In the genomic region with DNA sequence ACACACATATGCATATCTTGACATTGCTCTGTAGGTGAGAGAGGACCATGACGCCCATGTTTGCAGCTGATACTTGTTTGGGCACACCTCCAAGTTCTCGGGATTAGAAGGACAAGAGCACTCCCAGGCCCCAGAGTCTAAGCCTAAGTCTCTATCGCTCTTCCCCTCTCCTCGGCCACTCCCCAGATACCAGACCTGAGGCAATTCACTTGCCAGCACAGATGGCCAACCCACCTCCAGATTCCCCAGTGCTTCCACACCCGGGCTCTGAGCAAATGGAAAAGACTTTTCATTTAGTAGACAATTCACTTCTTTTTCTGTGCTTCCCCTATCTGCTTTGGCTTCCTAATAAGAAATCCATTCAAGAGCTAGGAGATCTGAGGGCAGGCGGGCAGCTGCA, we compare ENCODE assay signal across 28 cellular contexts. TPM values are rescaled to one million over a fixed set of nuclear protein-coding genes. Genes with fewer than 3 reads are reported as not detected.
DNase-seq lines count a peak whose midpoint lies in the region; ATAC-seq, FAIRE-seq and TF ChIP-seq lines count a peak whose summit lies in the region.
"Had no signal": no experiment of that assay in that cellular context is flagged by ENCODE, and none has a peak within 500 bp of the region (broad histone marks: within the 10 kb centered on the region; RNA-seq: fewer than 3 reads in every experiment).

No MANE protein-coding gene starts in this region.

- no peaks in the 10 kb centered on the region for H3K79me1 ChIP-seq in neuronal stem cell (ENCODE audit: low read depth, low read length)

- H2AFZ ChIP-seq in Karpas-422 (ENCODE audit: low read length) (no peak overlapping the region), GM12878 (ENCODE audit: control insufficient read depth, low read depth, low read length) (no peak overlapping the region), neuronal stem cell (ENCODE audit: low read length) (no peak overlapping the region)
- H2AFZ ChIP-seq: GM23248 had no signal

- no peak for TF ChIP-seq CTCF in GM12878 (IDR thresholded peaks at IDR 0.05 in 2 of 3, conservative IDR thresholded peaks at IDR 0.05 in 1 of 3; ENCODE audit: control insufficient read depth in 2 of 3, extremely low read depth in 1 of 3, insufficient read depth in 1 of 3, low read depth in 3 of 3, low read length in 3 of 3)

- SMC1A ChIA-PET in GM12878 (lab: Charles Lee; ENCODE audit: uncharacterized antibody, unreplicated experiment): interaction anchor here (1.2 kb wide), 1 partner anchor 9 kb away, joined by 5 read pairs; no protein-coding TSS in a partner anchor

- no peak overlapping the region for H2BK15ac ChIP-seq in neuronal stem cell (ENCODE audit: low read length)

- peak overlapping the region; percentile 57 for H3K27ac ChIP-seq in Karpas-422 (ENCODE audit: low read length)
- H3K27ac ChIP-seq in GM12878 (ENCODE audit: control insufficient read depth, insufficient read depth): no peak overlapping the region
- no peak overlapping the region for H3K27ac ChIP-seq in neuronal stem cell (replicated peaks; ENCODE audit: low read length)
- H3K27ac ChIP-seq: A549, GM23248, KMS-11, RWPE1 had no signal

- H3K4me1 ChIP-seq in Karpas-422 (ENCODE audit: low read length): peaks cover 95% of the 10 kb centered on the region
- no peaks in the 10 kb centered on the region for H3K4me1 ChIP-seq in GM12878 (ENCODE audit: control insufficient read depth, insufficient read depth, low read length)
- H3K4me1 ChIP-seq in neuronal stem cell (ENCODE audit: control insufficient read depth in 2 of 2, insufficient read depth in 1 of 2, low read depth in 1 of 2, low read length in 2 of 2): no peaks in the 10 kb centered on the region
- H3K4me1 ChIP-seq: A549 had no signal

- RAD21 ChIA-PET in GM12878 (lab: Charles Lee; ENCODE audit: unreplicated experiment): interaction anchor here (1.5 kb wide), 1 partner anchor 97 kb away, joined by 3 read pairs; no protein-coding TSS in a partner anchor

- DNase-seq in DMS 273 treated with DMSO at 0.1 percent for 48 hours (lab: John Stamatoyannopoulos, UW) (peak; percentile 17), Karpas-422 (peak; percentile 46), GM12878 (ENCODE audit: low read depth, low spot score) (no peak), neuronal stem cell (ENCODE audit: low spot score) (no peak), NCI-H2029 treated with DMSO at 0.1 percent for 48 hours (lab: John Stamatoyannopoulos, UW) (no peak), GM03348 (ENCODE audit: low spot score) (no peak), SK-N-DZ (ENCODE audit: low spot score) (no peak)
- DNase-seq: C1 segment of cervical spinal cord; CD4-positive, alpha-beta memory T cell; COR-L47; DMS79 treated with DMSO at 0.1 percent for 48 hours; GM23248; H7; NCI-H1048; NCI-H1417; NCI-H1694; NCI-H2081; NCI-H345; NCI-H510A treated with DMSO at 0.1 percent for 48 hours; NCI-H774; SHP77; T-helper 1 cell had no signal

- ATAC-seq in GM12878 (no peak), GM18868 (IDR thresholded peaks at IDR 0.05; ENCODE audit: unreplicated experiment) (no peak)
- ATAC-seq: A549, Panc1 had no signal

- no peak overlapping the region for H2BK5ac ChIP-seq in neuronal stem cell (ENCODE audit: low read length)

- TSS peak; percentile 45 for BruUV-seq in GM12878 (replicated peaks; lab: Mats Ljungman, UMichigan)

- no peaks in the 10 kb centered on the region for H3K9me3 ChIP-seq in Karpas-422 (ENCODE audit: low read length)
- no peaks in the 10 kb centered on the region for H3K9me3 ChIP-seq in GM12878 (replicated peaks; ENCODE audit: control insufficient read depth, insufficient read depth, low read length)
- no peaks in the 10 kb centered on the region for H3K9me3 ChIP-seq in neuronal stem cell (replicated peaks in 1 of 2; ENCODE audit: control insufficient read depth in 2 of 2, insufficient read depth in 1 of 2, low read depth in 1 of 2, low read length in 2 of 2)
- H3K9me3 ChIP-seq: A549 had no signal

- no peaks in the 10 kb centered on the region for H3K27me3 ChIP-seq in Karpas-422 (ENCODE audit: low read length)
- H3K27me3 ChIP-seq in GM12878 (replicated peaks in 1 of 2; ENCODE audit: control insufficient read depth in 2 of 2, insufficient read depth in 2 of 2, low read length in 1 of 2): peaks cover 0 to 3% of the 10 kb centered on the region in 2 experiments; a peak in 2 of 4 replicates
- H3K27me3 ChIP-seq in neuronal stem cell (ENCODE audit: control insufficient read depth in 3 of 3, insufficient read depth in 3 of 3, low read depth in 1 of 3, low read length in 3 of 3): no peaks in the 10 kb centered on the region

- H4K91ac ChIP-seq in neuronal stem cell (ENCODE audit: low read depth, low read length, poor library complexity): no peak overlapping the region

- intact Hi-C loops in GM12878 (cut with micrococcal nuclease; ENCODE audit: unreplicated experiment): no loop called here

- in situ Hi-C loops in GM12878 (cut with MboI): no loop called here

- 40% methylated on average over 6 of the region's 6 CpGs for WGBS in GM12878 (ENCODE audit: insufficient coverage, insufficient replicate concordance, low lambda C conversion rate, missing lambda C conversion rate)
- WGBS in neuronal stem cell (ENCODE audit: extremely low coverage in 2 of 2, insufficient read length in 2 of 2, insufficient replicate concordance in 1 of 2), 2 donors: no CpG with 5 or more reads among the region's 6 CpGs

- H3K14ac ChIP-seq in neuronal stem cell (ENCODE audit: low read length): no peak overlapping the region

- POLR2A ChIA-PET in GM12878 (lab: Charles Lee): interaction anchor here (1.1 kb wide), 1 partner anchor 9 kb away, joined by 3 read pairs; no protein-coding TSS in a partner anchor

- no peak overlapping the region for H3K18ac ChIP-seq in neuronal stem cell (ENCODE audit: low read length)

- H3K4me2 ChIP-seq in Karpas-422 (ENCODE audit: low read depth, low read length, poor library complexity, severe bottlenecking): peak overlapping the region; percentile 37
- H3K4me2 ChIP-seq in GM12878 (ENCODE audit: control insufficient read depth, insufficient read depth): no peak overlapping the region
- no peak overlapping the region for H3K4me2 ChIP-seq in neuronal stem cell (ENCODE audit: insufficient read depth, low read length, poor library complexity, severe bottlenecking)
- H3K4me2 ChIP-seq: A549, KMS-11 had no signal

- no peak for TF ChIP-seq EP300 in GM12878 (IDR thresholded peaks at IDR 0.05; ENCODE audit: borderline replicate concordance in 1 of 2, control insufficient read depth in 1 of 2, low read depth in 2 of 2, low read length in 2 of 2)

- H3K79me2 ChIP-seq in Karpas-422 (ENCODE audit: low read length): no peaks in the 10 kb centered on the region
- no peaks in the 10 kb centered on the region for H3K79me2 ChIP-seq in GM12878 (ENCODE audit: control insufficient read depth, insufficient read depth, low read length)

- H3K9ac ChIP-seq in Karpas-422 (ENCODE audit: low read length) (no peak overlapping the region), GM12878 (ENCODE audit: control insufficient read depth, insufficient read depth, low read length) (no peak overlapping the region), neuronal stem cell (ENCODE audit: low read depth, low read length, poor library complexity) (peak overlapping the region; percentile 10)
- H3K9ac ChIP-seq: GM23248, KMS-11 had no signal

- no peak for TF ChIP-seq POLR2A in GM12878 (IDR thresholded peaks at IDR 0.05; ENCODE audit: low read depth, low read length)

- H3K36me3 ChIP-seq in Karpas-422 (ENCODE audit: insufficient read depth, low read length) (peaks cover 45% of the 10 kb centered on the region), GM12878 (ENCODE audit: control insufficient read depth in 2 of 2, insufficient read depth in 2 of 2, low read length in 1 of 2) (no peaks in the 10 kb centered on the region), neuronal stem cell (replicated peaks in 1 of 2; ENCODE audit: control insufficient read depth in 2 of 2, insufficient read depth in 2 of 2, low read length in 2 of 2) (peaks cover 0 to 2% of the 10 kb centered on the region in 2 donors)

- H3K9me2 ChIP-seq in Karpas-422 (replicated peaks; ENCODE audit: insufficient read depth, low read length): no peaks in the 10 kb centered on the region

- H4K20me1 ChIP-seq in Karpas-422 (ENCODE audit: insufficient read depth, low read depth, low read length): no peaks in the 10 kb centered on the region; the same call in 1 of the 2 replicates
- 0 out of 2 replicates have a peak, but pooled peaks cover 2% of the 10 kb centered on the region for H4K20me1 ChIP-seq in GM12878 (ENCODE audit: control insufficient read depth, insufficient read depth)

- H2BK12ac ChIP-seq in neuronal stem cell (ENCODE audit: low read length): no peak overlapping the region

- H3K4me3 ChIP-seq in Karpas-422 (ENCODE audit: low read length) (no peak overlapping the region), GM12878 (no peak overlapping the region), neuronal stem cell (ENCODE audit: low read length in 2 of 2) (no peak overlapping the region)
- H3K4me3 ChIP-seq: A549, GM23248 had no signal

- no peak overlapping the region for H2BK120ac ChIP-seq in neuronal stem cell (ENCODE audit: low read depth, low read length)

- no peak overlapping the region for H3K4ac ChIP-seq in neuronal stem cell (ENCODE audit: low read length)

- CTCF ChIA-PET in GM12878 (lab: Yijun Ruan, JAX): interaction anchor here (1.1 kb wide), 1 partner anchor 35 kb away, joined by 3 read pairs; no protein-coding TSS in a partner anchor

- FAIRE-seq in GM12878 (lab: Jason Lieb, UNC): no peak
- FAIRE-seq: A549, GM18507 had no signal

- no peak for TF ChIP-seq RAD21 in GM12878 (IDR thresholded peaks at IDR 0.05; ENCODE audit: insufficient read depth, low read depth, low read length)

- no peak overlapping the region for H4K8ac ChIP-seq in neuronal stem cell (ENCODE audit: low read depth, low read length)

- H3K23ac ChIP-seq in neuronal stem cell (ENCODE audit: low read depth, low read length, poor library complexity): no peak overlapping the region

- no peak overlapping the region for H2AK5ac ChIP-seq in neuronal stem cell (ENCODE audit: low read depth, low read length)

RNA-seq across cellular contexts. Expression of a gene that starts 32.9 kb away (rescaled TPM):
- total RNA-seq in Karpas-422 (2014; rRNA removed; shearing (Covaris generic); ENCODE audit: low replicate concordance): 152 and 200 TPM in 2 replicates
- total RNA-seq in GM12878 (2013; cell fraction: nucleolus; rRNA removed): 4.6 and 4.9 TPM in 2 replicates
- 10.0 and 10.2 TPM in 2 replicates for total RNA-seq in GM12878 (2014; rRNA removed)
- total RNA-seq in GM12878 (2014; rRNA removed; fragmentation: Illumina TruSeq; extraction: Trizol): 6.9 and 7.1 TPM in 2 replicates
- total RNA-seq in GM12878 (2021): 10.8 and 10.9 TPM in 2 replicates
- polyA plus RNA-seq in GM12878 (2011; ENCODE audit: low read depth): 0.89 TPM
- 3.4 and 6.1 TPM in 2 replicates for polyA plus RNA-seq in GM12878 (2011; rRNA removed)
- polyA plus RNA-seq in GM12878 (2011; cell fraction: cytosol; rRNA removed): 6.3 and 8.2 TPM in 2 replicates
- 3.3 and 4.2 TPM in 2 replicates for polyA plus RNA-seq in GM12878 (2011; cell fraction: nucleus; rRNA removed)
- polyA plus RNA-seq in GM12878 (2012): 1.0 and 1.1 TPM in 2 replicates
- polyA plus RNA-seq in GM12878 (2014; fragmentation: Illumina TruSeq; extraction: Trizol): 6.6 and 9.3 TPM in 2 replicates
- polyA plus RNA-seq in GM12878 (2014; fragmentation: Nextera tagmentation; extraction: Ambion mirVana): 1 to 10 TPM; 1.1 to 1.5 TPM
- 9.4 and 9.8 TPM in 2 replicates for polyA plus RNA-seq in GM12878 (2014; rRNA removed)
- polyA plus RNA-seq in GM12878 (2016; fragmentation: Nextera tagmentation; extraction: Ambion mirVana): 1 to 10 TPM; 8.1 to 8.3 TPM
- polyA minus RNA-seq in GM12878 (2011; rRNA and poly(A)+ RNA removed): 8.9 and 9.0 TPM in 2 replicates
- polyA minus RNA-seq in GM12878 (2011; cell fraction: cytosol; rRNA and poly(A)+ RNA removed): 2.1 and 3.1 TPM in 2 replicates
- 2.2 and 3.7 TPM in 2 replicates for polyA minus RNA-seq in GM12878 (2011; cell fraction: nucleus; rRNA and poly(A)+ RNA removed)
- 5.0 TPM for polyA plus RNA-seq in neuronal stem cell (2013, experiment 1 of 2)
- polyA plus RNA-seq in neuronal stem cell (2013, experiment 2 of 2): 4.7 TPM
- polyA plus RNA-seq in SK-N-DZ (2014; cell fraction: cytosol; rRNA removed): 2.8 and 4.0 TPM in 2 replicates
- 1.3 and 2.2 TPM in 2 replicates for polyA plus RNA-seq in SK-N-DZ (2014; cell fraction: nucleus; rRNA removed)

RNA-seq across cellular contexts. Expression of a gene that starts 49.5 kb away (rescaled TPM):
- 2.0 and 2.6 TPM in 2 replicates for total RNA-seq in Karpas-422 (2014; rRNA removed; shearing (Covaris generic); ENCODE audit: low replicate concordance)
- total RNA-seq in GM12878 (2013; cell fraction: nucleolus; rRNA removed): 2.8 and 3.2 TPM in 2 replicates
- total RNA-seq in GM12878 (2014; rRNA removed) (1.1 and 1.4 TPM in 2 replicates), GM12878 (2014; rRNA removed; fragmentation: Illumina TruSeq; extraction: Trizol) (1.3 and 1.4 TPM in 2 replicates), GM12878 (2021) (1.3 and 1.5 TPM in 2 replicates)
- 0.16 TPM for polyA plus RNA-seq in GM12878 (2011; ENCODE audit: low read depth)
- polyA plus RNA-seq in GM12878 (2011; rRNA removed) (1.2 and 1.5 TPM in 2 replicates), GM12878 (2014; fragmentation: Illumina TruSeq; extraction: Trizol) (1.5 and 1.8 TPM in 2 replicates), GM12878 (2014; fragmentation: Nextera tagmentation; extraction: Ambion mirVana) (under 1 TPM; 0.08 to 0.22 TPM), GM12878 (2014; rRNA removed) (1.4 TPM in 2 replicates), GM12878 (2016; fragmentation: Nextera tagmentation; extraction: Ambion mirVana) (under 1 TPM; 0.64 to 0.72 TPM)
- polyA plus RNA-seq in GM12878 (2011; cell fraction: cytosol; rRNA removed): 0.90 and 1.0 TPM in 2 replicates
- 2.1 and 2.2 TPM in 2 replicates for polyA plus RNA-seq in GM12878 (2011; cell fraction: nucleus; rRNA removed)
- 0.29 and 0.34 TPM in 2 replicates for polyA plus RNA-seq in GM12878 (2012)
- polyA minus RNA-seq in GM12878 (2011; rRNA and poly(A)+ RNA removed): 1.2 and 1.4 TPM in 2 replicates
- polyA minus RNA-seq in GM12878 (2011; cell fraction: cytosol; rRNA and poly(A)+ RNA removed): 0.40 TPM in 1 of 2 replicates, not detected in the other
- 0.85 and 1.5 TPM in 2 replicates for polyA minus RNA-seq in GM12878 (2011; cell fraction: nucleus; rRNA and poly(A)+ RNA removed)
- polyA plus RNA-seq in neuronal stem cell (2013, experiment 1 of 2): 0.06 TPM
- polyA plus RNA-seq in neuronal stem cell (2013, experiment 2 of 2): 0.06 TPM
- 0.10 TPM in 1 of 2 replicates, not detected in the other for polyA plus RNA-seq in SK-N-DZ (2014; cell fraction: cytosol; rRNA removed)
- 0.13 and 0.62 TPM in 2 replicates for polyA plus RNA-seq in SK-N-DZ (2014; cell fraction: nucleus; rRNA removed)
- polyA plus RNA-seq: GM23248 had no signal

Comparison
In these comparisons a context has a peak if more than half of its experiments do, and no peak if none do; other contexts are left out.
1. DNase-seq: peak in DMS 273 treated with DMSO at 0.1 percent for 48 hours (single experiment) and Karpas-422 (single experiment); none in GM12878 (single experiment), neuronal stem cell (single experiment), NCI-H2029 treated with DMSO at 0.1 percent for 48 hours (single experiment), GM03348 (single experiment) and SK-N-DZ (single experiment).
2. RNA of a gene that starts 32.9 kb away (total RNA-seq): 152 to 200 TPM in Karpas-422; 4.6 to 10.9 TPM in GM12878; every median in the first group is over 10 times any median in the second.